Comparison of ENCODE assay signal across 19 cellular contexts in genomic region chr11:66902486-66903177, GRCh38. TPM values are rescaled to one million over a fixed set of nuclear protein-coding genes. Genes with fewer than 3 reads are reported as not detected.
DNase-seq lines count a peak whose midpoint lies in the region; ATAC-seq and TF ChIP-seq lines count a peak whose summit lies in the region.
"Had no signal": no experiment of that assay in that cellular context is flagged by ENCODE, and none has a peak within 500 bp of the region (broad histone marks: within the 10 kb centered on the region; RNA-seq: fewer than 3 reads in every experiment).

No MANE protein-coding gene starts in this region.

- TF ChIP-seq POLR2A in HCT116 (IDR thresholded peaks at IDR 0.05; ENCODE audit: borderline replicate concordance, extremely low read depth, insufficient read depth, insufficient read length) (no peak), spleen (IDR thresholded peaks at IDR 0.05) (no peak)

- no peaks in the 10 kb centered on the region for H3K79me2 ChIP-seq in HCT116 (ENCODE audit: insufficient read depth, low read length)
- H3K79me2 ChIP-seq in hepatocyte: peaks cover 11% of the 10 kb centered on the region

- intact Hi-C loops in HCT116 (cut with micrococcal nuclease) (no loop called here), spleen (cut with DNase I; ENCODE audit: low total_unique reads) (no loop called here), left lung (cut with DNase I) (no loop called here)

- ATAC-seq in HCT116 (no peak), left lung (no peak)
- ATAC-seq: GM12878, T-cell had no signal

- H3K4me2 ChIP-seq in HCT116 (ENCODE audit: low read length) (peak overlapping the region; percentile 6), hepatocyte (no peak overlapping the region)

- no peak for TF ChIP-seq CTCF in HCT116 (IDR thresholded peaks at IDR 0.05 in 2 of 3, conservative IDR thresholded peaks at IDR 0.05 in 1 of 3; ENCODE audit: borderline replicate concordance in 1 of 3, insufficient read depth in 1 of 3, low read depth in 2 of 3, low read length in 2 of 3)
- TF ChIP-seq CTCF in hepatocyte (IDR thresholded peaks at IDR 0.05; ENCODE audit: poor library complexity): no peak
- TF ChIP-seq CTCF in spleen (IDR thresholded peaks at IDR 0.05 in 8 of 11, conservative IDR thresholded peaks at IDR 0.05 in 3 of 11): no peak
- no peak for TF ChIP-seq CTCF in left lung (IDR thresholded peaks at IDR 0.05)

- H3K9me2 ChIP-seq in HCT116 (ENCODE audit: insufficient read depth) (no peaks in the 10 kb centered on the region), hepatocyte (replicated peaks; ENCODE audit: insufficient read depth) (no peaks in the 10 kb centered on the region)

- H3K4me3 ChIP-seq in HCT116 (replicated peaks in 1 of 2; ENCODE audit: low read depth in 1 of 2, low read length in 2 of 2): no peak overlapping the region
- H3K4me3 ChIP-seq in hepatocyte: no peak overlapping the region
- no peak overlapping the region for H3K4me3 ChIP-seq in spleen
- no peak overlapping the region for H3K4me3 ChIP-seq in left lung
- H3K4me3 ChIP-seq in SJCRH30: no peak overlapping the region
- H3K4me3 ChIP-seq: GM12878, SK-N-MC had no signal

- BruUV-seq in HCT116 (replicated peaks; lab: Mats Ljungman, UMichigan): no TSS peak

- POLR2A ChIA-PET in HCT116 (lab: Charles Lee): interaction anchor here (0.5 to 1.0 kb wide), 2 partner anchors 10 to 163 kb away, joined by 3 to 4 read pairs; no protein-coding TSS in a partner anchor

- H3K4me1 ChIP-seq in HCT116 (ENCODE audit: control insufficient read depth in 1 of 2, insufficient read depth in 2 of 2, low read length in 2 of 2) (peaks cover 38 to 64% of the 10 kb centered on the region in 2 experiments), hepatocyte (ENCODE audit: insufficient read depth) (peaks cover 18% of the 10 kb centered on the region), spleen (peaks cover 0 to 10% (median 0%) of the 10 kb centered on the region in 6 donors), left lung (no peaks in the 10 kb centered on the region), SJCRH30 (no peaks in the 10 kb centered on the region)

- H3K27ac ChIP-seq in HCT116 (ENCODE audit: low read depth, low read length) (no peak overlapping the region), hepatocyte (peak overlapping the region; percentile 81), spleen (peak overlapping the region in 6 of 8 donors; percentile 10 to 77 (median 52)), left lung (no peak overlapping the region), SJCRH30 (no peak overlapping the region)
- H3K27ac ChIP-seq: SK-N-MC had no signal

- H3K9me3 ChIP-seq in HCT116 (ENCODE audit: control insufficient read depth in 1 of 2, insufficient read depth in 1 of 2, low read depth in 1 of 2, low read length in 2 of 2) (no peaks in the 10 kb centered on the region), hepatocyte (ENCODE audit: low read depth) (no peaks in the 10 kb centered on the region), spleen (no peaks in the 10 kb centered on the region), left lung (no peaks in the 10 kb centered on the region), SJCRH30 (replicated peaks) (no peaks in the 10 kb centered on the region)

- 80% methylated on average over 15 of the region's 15 CpGs for WGBS in hepatocyte (ENCODE audit: low lambda C conversion rate, missing lambda C conversion rate)
- 88 to 93% (median 91%) methylated on average over 15 of the region's 15 CpGs for WGBS in spleen, 5 donors

- no peaks in the 10 kb centered on the region for H3K36me3 ChIP-seq in HCT116 (ENCODE audit: control insufficient read depth in 1 of 2, insufficient read depth in 2 of 2, low read length in 2 of 2)
- no peaks in the 10 kb centered on the region for H3K36me3 ChIP-seq in hepatocyte (replicated peaks; ENCODE audit: insufficient read depth, low read depth)
- H3K36me3 ChIP-seq in spleen: no peaks in the 10 kb centered on the region
- no peaks in the 10 kb centered on the region for H3K36me3 ChIP-seq in left lung
- no peaks in the 10 kb centered on the region for H3K36me3 ChIP-seq in SJCRH30

- H4K20me1 ChIP-seq in HCT116 (ENCODE audit: insufficient read depth) (no peaks in the 10 kb centered on the region), hepatocyte (ENCODE audit: insufficient read depth, poor library complexity, severe bottlenecking) (no peaks in the 10 kb centered on the region)

- no peaks in the 10 kb centered on the region for H3K27me3 ChIP-seq in HCT116 (ENCODE audit: insufficient read depth, low read length)
- no peaks in the 10 kb centered on the region for H3K27me3 ChIP-seq in hepatocyte
- H3K27me3 ChIP-seq in spleen (replicated peaks in 1 of 7): no peaks in the 10 kb centered on the region
- H3K27me3 ChIP-seq in left lung: no peaks in the 10 kb centered on the region
- no peaks in the 10 kb centered on the region for H3K27me3 ChIP-seq in SJCRH30

- no peak for TF ChIP-seq RAD21 in HCT116 (IDR thresholded peaks at IDR 0.05; ENCODE audit: low read depth)

- RAD21 ChIA-PET in HCT116 (lab: Charles Lee; ENCODE audit: low non-redundant PET in 1 of 2, low total read pairs in 2 of 2, uncharacterized antibody in 2 of 2, unreplicated experiment in 2 of 2): no interaction called here

- no peak overlapping the region for H3K9ac ChIP-seq in HCT116 (ENCODE audit: low read length)

- H2AFZ ChIP-seq in HCT116 (ENCODE audit: low read depth, low read length, poor library complexity, severe bottlenecking) (no peak overlapping the region), hepatocyte (no peak overlapping the region)

- CTCF ChIA-PET in HCT116 (lab: Charles Lee): no interaction called here

- DNase-seq in HCT116 (ENCODE audit: low read depth, low spot score) (no peak), NCI-H2107 treated with DMSO at 0.1 percent for 48 hours (lab: John Stamatoyannopoulos, UW; ENCODE audit: unreplicated experiment) (peak; percentile 37), hepatocyte (ENCODE audit: low spot score) (no peak), spleen (no peak), left lung (no peak), SJCRH30 (no peak)
- no peak for DNase-seq in activated CD4-positive, CD25-positive, alpha-beta regulatory T cell (lab: John Stamatoyannopoulos, UW)
- DNase-seq: CD4-positive, CD25-positive, alpha-beta regulatory T cell; DMS79 treated with DMSO at 0.1 percent for 48 hours; HCEC 1CT; KG1; NCI-H1092; NCI-H2029 treated with DMSO at 0.1 percent for 48 hours; NCI-H2171 treated with DMSO at 0.1 percent for 48 hours; NCI-H526; SHP77; T-cell had no signal

TF ChIP-seq in HCT116, 20 proteins besides CTCF, POLR2A, EP300 and RAD21:
- TF ChIP-seq ELF1 (IDR thresholded peaks at IDR 0.05; ENCODE audit: borderline replicate concordance, low read depth) (no peak), EGR1 (IDR thresholded peaks at IDR 0.05; ENCODE audit: low read depth) (no peak), SP1 (IDR thresholded peaks at IDR 0.05; ENCODE audit: low read depth) (no peak), ZFX (IDR thresholded peaks at IDR 0.05) (no peak), FOSL1 (IDR thresholded peaks at IDR 0.05; ENCODE audit: low read depth) (no peak), JUND (IDR thresholded peaks at IDR 0.05) (no peak), SRF (IDR thresholded peaks at IDR 0.05; ENCODE audit: low read depth) (no peak), EZH2 (IDR thresholded peaks at IDR 0.05) (no peak), CBX3 (IDR thresholded peaks at IDR 0.05; ENCODE audit: low read depth) (no peak), YY1 (IDR thresholded peaks at IDR 0.05; ENCODE audit: extremely low read depth, insufficient replicate concordance, low read depth, low read length) (no peak), SIN3A (IDR thresholded peaks at IDR 0.05; ENCODE audit: low read depth) (no peak), EZH2phosphoT487 (IDR thresholded peaks at IDR 0.05; ENCODE audit: borderline replicate concordance) (no peak), MAX (IDR thresholded peaks at IDR 0.05) (no peak), ZNF274 (IDR thresholded peaks at IDR 0.05; ENCODE audit: low read depth, low read length) (no peak), CEBPB (IDR thresholded peaks at IDR 0.05; ENCODE audit: low read depth) (no peak)
- TF ChIP-seq, protein P1, sequence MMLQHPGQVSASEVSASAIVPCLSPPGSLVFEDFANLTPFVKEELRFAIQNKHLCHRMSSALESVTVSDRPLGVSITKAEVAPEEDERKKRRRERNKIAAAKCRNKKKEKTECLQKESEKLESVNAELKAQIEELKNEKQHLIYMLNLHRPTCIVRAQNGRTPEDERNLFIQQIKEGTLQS (IDR thresholded peaks at IDR 0.05): no peak
TF ChIP-seq in HCT116: peak in this region for 0.

RNA-seq across cellular contexts. Expression of gene LRFN4, which starts 45.8 kb away (rescaled TPM):
- total RNA-seq in HCT116 (2021; ENCODE audit: unreplicated experiment) (55.4 TPM), hepatocyte (12.5 and 15.8 TPM in 2 replicates), spleen (10 to 100 TPM in 2 of 7 donors, 1 to 10 TPM in 5; 3.3 to 10.3 (median 8.0) TPM), left lung (10 to 100 TPM; 20.2 to 21.1 TPM)
- polyA plus RNA-seq in HCT116 (2012): 28.7 and 30.2 TPM in 2 replicates
- polyA plus RNA-seq in hepatocyte (14.3 and 30.2 TPM in 2 replicates), spleen (10 to 100 TPM in 1 of 3 donors, 1 to 10 TPM in 2; 3.9 to 12.0 (median 7.9) TPM)
- 15.6 and 15.9 TPM in 2 replicates for total RNA-seq in SJCRH30 (2014; rRNA removed; shearing (Covaris generic))

RNA-seq across cellular contexts. Expression of gene PC, which starts 55.6 kb away (rescaled TPM):
- 24.1 TPM for total RNA-seq in HCT116 (2021; ENCODE audit: unreplicated experiment)
- 23.7 and 26.8 TPM in 2 replicates for polyA plus RNA-seq in HCT116 (2012)
- total RNA-seq in hepatocyte: 39.7 and 47.4 TPM in 2 replicates
- 57.9 and 78.1 TPM in 2 replicates for polyA plus RNA-seq in hepatocyte
- 1 to 10 TPM; 3.4 to 8.8 (median 5.3) TPM for total RNA-seq in spleen
- 1 to 10 TPM; 4.6 to 6.8 (median 4.9) TPM for polyA plus RNA-seq in spleen
- total RNA-seq in left lung: 10 to 100 TPM; 20.3 to 27.4 TPM
- 19.9 and 22.9 TPM in 2 replicates for total RNA-seq in SJCRH30 (2014; rRNA removed; shearing (Covaris generic))

RNA-seq across cellular contexts. Expression of gene RCE1, which starts 59.4 kb away (rescaled TPM):
- 35.3 TPM for total RNA-seq in HCT116 (2021; ENCODE audit: unreplicated experiment)
- 35.0 and 37.5 TPM in 2 replicates for polyA plus RNA-seq in HCT116 (2012)
- 19.8 and 27.0 TPM in 2 replicates for total RNA-seq in hepatocyte
- 41.4 and 42.2 TPM in 2 replicates for polyA plus RNA-seq in hepatocyte
- 10 to 100 TPM; 14.5 to 27.9 (median 18.1) TPM for total RNA-seq in spleen
- 10 to 100 TPM; 10.0 to 19.3 (median 14.2) TPM for polyA plus RNA-seq in spleen
- 10 to 100 TPM; 16.4 to 22.3 TPM for total RNA-seq in left lung
- 20.3 and 20.6 TPM in 2 replicates for total RNA-seq in SJCRH30 (2014; rRNA removed; shearing (Covaris generic))

Comparison
In these comparisons a context has a peak if more than half of its experiments do, and no peak if none do; other contexts are left out.
1. H3K27ac ChIP-seq: peak in hepatocyte (single experiment) and spleen (6 of 8); none in HCT116 (single experiment), left lung (0 of 2) and SJCRH30 (single experiment).